14 cellular contexts compared by ENCODE assay signal in genomic region chr3:171974986-171975837, GRCh38.
DNase-seq lines count a peak whose midpoint lies in the region; ATAC-seq and TF ChIP-seq lines count a peak whose summit lies in the region.
"Had no signal": no experiment of that assay in that cellular context is flagged by ENCODE, and none has a peak within 500 bp of the region (broad histone marks: within the 10 kb centered on the region; RNA-seq: fewer than 3 reads in every experiment).

No MANE protein-coding gene starts in this region.

- H3K4me3 ChIP-seq in GM23338 (no peak overlapping the region), heart right ventricle (no peak overlapping the region), spleen (no peak overlapping the region)
- H3K4me3 ChIP-seq: cardiac muscle cell, mucosa of descending colon, suprapubic skin had no signal

- DNase-seq in GM23338 (ENCODE audit: low spot score) (no peak), SIG-M5 treated with dmso at 0.1 percent for 504 hours (lab: John Stamatoyannopoulos, UW; ENCODE audit: unreplicated experiment) (peak; percentile 97), heart right ventricle (no peak), spleen (no peak), NCI-H446 treated with DMSO at 0.1 percent for 48 hours (lab: John Stamatoyannopoulos, UW) (no peak), NCI-H128 (lab: John Stamatoyannopoulos, UW; ENCODE audit: unreplicated experiment) (no peak), GM19238 (ENCODE audit: insufficient read length, low spot score) (no peak)
- DNase-seq: activated CD4-positive, CD25-positive, alpha-beta regulatory T cell treated with anti-CD3 and anti-CD28 coated beads, Interleukin-2, amount 50 U/mL, for 72 hours; mucosa of descending colon; SHP77 had no signal

- no peaks in the 10 kb centered on the region for H3K79me2 ChIP-seq in GM23338 (replicated peaks; ENCODE audit: insufficient read depth)

- no peak overlapping the region for H3K4me2 ChIP-seq in GM23338

- H3F3A ChIP-seq in GM23338 (replicated peaks; ENCODE audit: low read depth): no peaks in the 10 kb centered on the region

- intact Hi-C loops in heart right ventricle (cut with DNase I) (no loop called here), spleen (cut with DNase I; ENCODE audit: low total_unique reads) (no loop called here)

- H3K27ac Mint-ChIP-seq in GM23338: no peak overlapping the region
- H3K27ac Mint-ChIP-seq: activated T-helper 2 cell treated with anti-CD3 and anti-CD28 coated beads, Interferon-gamma antibody, Interleukin-2, Interleukin-4, amounts not matched to agents 10 μg/mL and 5 μg/mL and 100 μg/mL, durations not matched to agents 14 hours and 24 hours and 36 hours had no signal

- TF ChIP-seq POLR2A in spleen (IDR thresholded peaks at IDR 0.05): no peak

- H2AFZ ChIP-seq in GM23338: 0 out of 2 replicates have a peak overlapping the region, but pooled peaks have one; percentile 43

- peaks cover 7% of the 10 kb centered on the region for H3K4me1 Mint-ChIP-seq in GM23338

- H3K9me3 Mint-ChIP-seq in GM23338: no peaks in the 10 kb centered on the region

- no peaks in the 10 kb centered on the region for H3K9me3 ChIP-seq in heart right ventricle
- H3K9me3 ChIP-seq in spleen: no peaks in the 10 kb centered on the region
- H3K9me3 ChIP-seq: mucosa of descending colon, suprapubic skin had no signal

- 67 to 73% methylated on average over 10 of the region's 10 CpGs for WGBS in heart right ventricle, 2 donors
- WGBS in spleen, 5 donors: 42 to 57% (median 45%) methylated on average over 10 of the region's 10 CpGs

- TF ChIP-seq CTCF in GM23338 (conservative IDR thresholded peaks at IDR 0.05; ENCODE audit: low read depth in 2 of 2) (no peak), heart right ventricle (IDR thresholded peaks at IDR 0.05) (no peak), spleen (IDR thresholded peaks at IDR 0.05 in 8 of 11, conservative IDR thresholded peaks at IDR 0.05 in 3 of 11) (no peak)

- no peak overlapping the region for H3K27ac ChIP-seq in GM23338 (ENCODE audit: low read depth)
- H3K27ac ChIP-seq in heart right ventricle: peak overlapping the region in 6 of 10 donors; percentile 12 to 80 (median 33)
- H3K27ac ChIP-seq in spleen: peak overlapping the region in 7 of 8 donors; percentile 63 to 85 (median 77)
- H3K27ac ChIP-seq: cardiac muscle cell, suprapubic skin had no signal

- no peaks in the 10 kb centered on the region for H3K27me3 Mint-ChIP-seq in GM23338 (ENCODE audit: insufficient read depth, low read depth, poor library complexity)

- no peaks in the 10 kb centered on the region for H4K20me1 ChIP-seq in GM23338 (replicated peaks; ENCODE audit: insufficient read depth)

- H3K27me3 ChIP-seq in GM23338 (ENCODE audit: insufficient read depth): no peaks in the 10 kb centered on the region
- no peaks in the 10 kb centered on the region for H3K27me3 ChIP-seq in heart right ventricle
- H3K27me3 ChIP-seq in spleen (replicated peaks in 1 of 7): no peaks in the 10 kb centered on the region
- H3K27me3 ChIP-seq: cardiac muscle cell, suprapubic skin had no signal

- ATAC-seq in GM23338: no peak
- ATAC-seq in heart right ventricle: peak in 6 of 8 donors; percentile 20 to 58 (median 46)
- ATAC-seq in HG03439 (IDR thresholded peaks at IDR 0.05; ENCODE audit: unreplicated experiment): no peak
- ATAC-seq: mucosa of descending colon had no signal

- no peak overlapping the region for H3K4me3 Mint-ChIP-seq in GM23338

- H3K36me3 Mint-ChIP-seq in GM23338 (ENCODE audit: low read depth): no peaks in the 10 kb centered on the region

- H3K4me1 ChIP-seq in GM23338 (ENCODE audit: insufficient read depth) (0 out of 2 replicates have a peak, but pooled peaks cover 7% of the 10 kb centered on the region), heart right ventricle (peaks cover 0 to 74% (median 14%) of the 10 kb centered on the region in 9 donors), spleen (peaks cover 0 to 65% (median 14%) of the 10 kb centered on the region in 6 donors)
- H3K4me1 ChIP-seq: suprapubic skin had no signal

- H3K9me2 ChIP-seq in GM23338 (ENCODE audit: insufficient read depth): peaks cover 9% of the 10 kb centered on the region; the same call in 1 of the 2 replicates

- H3K36me3 ChIP-seq in GM23338 (ENCODE audit: insufficient read depth) (no peaks in the 10 kb centered on the region), heart right ventricle (no peaks in the 10 kb centered on the region), spleen (no peaks in the 10 kb centered on the region)
- H3K36me3 ChIP-seq: cardiac muscle cell, suprapubic skin had no signal

TF ChIP-seq in GM23338, 12 proteins besides CTCF, POLR2A, EP300 and RAD21 (continues in another document):
- no peak for TF ChIP-seq ZNF331 (CRISPR knock-in tag; IDR thresholded peaks at IDR 0.05; ENCODE audit: low read depth)
- no peak for TF ChIP-seq STAT1 (IDR thresholded peaks at IDR 0.05; ENCODE audit: unreplicated experiment)
- no peak for TF ChIP-seq ZNF114 (CRISPR knock-in tag; IDR thresholded peaks at IDR 0.05)
- no peak for TF ChIP-seq REST (IDR thresholded peaks at IDR 0.05; ENCODE audit: unreplicated experiment)
- no peak for TF ChIP-seq CREB1 (CRISPR knock-in tag; IDR thresholded peaks at IDR 0.05; ENCODE audit: low read depth)
- no peak for TF ChIP-seq JUNB (IDR thresholded peaks at IDR 0.05; ENCODE audit: unreplicated experiment)

Comparison
In these comparisons a context has a peak if more than half of its experiments do, and no peak if none do; other contexts are left out.
1. ATAC-seq: peak in heart right ventricle (6 of 8); none in GM23338 (single experiment) and HG03439 (single experiment).